ENCODE assay signal across 8 cellular contexts in the genomic region with DNA sequence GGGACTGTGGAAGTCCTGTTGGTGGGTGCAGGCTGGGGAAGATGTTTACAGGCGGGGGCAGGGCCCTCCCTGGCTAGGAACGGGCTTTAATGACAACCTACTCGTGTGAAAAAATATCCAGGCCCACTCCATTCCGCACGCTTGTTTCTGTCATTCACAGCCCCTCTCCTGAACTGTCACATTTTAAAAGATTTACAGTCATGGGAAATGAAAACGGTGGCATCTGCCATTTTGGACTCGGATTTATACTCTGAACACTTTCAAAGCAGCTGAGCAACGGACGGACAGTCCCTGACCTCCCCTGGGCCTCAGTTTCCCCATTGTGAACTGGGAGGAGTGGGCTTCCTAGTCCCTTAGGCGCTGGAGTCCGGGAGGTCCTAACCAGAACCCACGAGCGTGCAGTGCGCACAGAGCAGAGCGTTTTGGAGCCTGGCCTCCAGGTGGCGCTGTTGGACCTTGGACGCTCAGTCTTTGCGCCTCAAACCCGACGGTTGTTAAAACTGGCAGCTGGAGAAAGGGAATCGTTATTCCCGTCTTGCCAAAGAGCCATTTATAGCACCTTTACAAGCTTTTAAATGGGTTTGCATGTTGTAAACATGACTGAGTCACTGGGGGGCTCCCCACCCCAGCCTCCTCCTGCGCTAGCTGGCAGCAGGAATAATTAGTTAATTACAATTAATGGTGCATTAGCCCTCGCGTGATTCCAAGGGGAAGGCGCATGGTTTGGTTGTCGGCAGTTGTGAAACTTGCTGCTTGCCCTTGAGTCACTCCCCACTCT.
A peak's percentile ranks its signal among the peaks of the same experiment; 100 is the strongest.
DNase-seq lines count a peak whose midpoint lies in the region; ATAC-seq and TF ChIP-seq lines count a peak whose summit lies in the region.

No MANE protein-coding gene starts in this region.

- H3K4me3 ChIP-seq in AG04450 (ENCODE audit: low read depth, low read length) = no peak overlapping the region
- H3K4me3 ChIP-seq in colonic mucosa = no peak overlapping the region
- no peak overlapping the region for H3K4me3 ChIP-seq in liver (ENCODE audit: low read depth in 1 of 3, low read length in 3 of 3)

- H3K9ac ChIP-seq in colonic mucosa (ENCODE audit: low read depth in 2 of 2, low read length in 2 of 2) = no peak overlapping the region
- H3K9ac ChIP-seq in liver (ENCODE audit: low read depth in 1 of 2, low read length in 2 of 2) = no peak overlapping the region

- POLR2A ChIA-PET in AG04450 (lab: Yijun Ruan, JAX) = interaction anchor here (0.5 kb wide), 1 partner anchor 456 kb away, joined by 4 read pairs; no protein-coding TSS in a partner anchor

- TF ChIP-seq RAD21 in liver (IDR thresholded peaks at IDR 0.05) = peak; percentile 91 to 93

- H3K36me3 ChIP-seq in colonic mucosa (no peaks in the 10 kb centered on the region), liver (ENCODE audit: control insufficient read depth in 4 of 4, insufficient read depth in 3 of 4, low read depth in 1 of 4, low read length in 3 of 4) (no peaks in the 10 kb centered on the region)

- WGBS in liver = 27% methylated on average over 27 of the region's 27 CpGs

- CTCF ChIA-PET in AG04450 (lab: Charles Lee) = interaction anchor here (0.6 to 2.1 kb wide), 17 partner anchors 10 to 406 kb away, joined by 3 to 14 read pairs (median 3); no protein-coding TSS in a partner anchor

- TF ChIP-seq CTCF in AG04450 (IDR thresholded peaks at IDR 0.05; ENCODE audit: low read depth, low read length) (peak; percentile 95), GM20000 (IDR thresholded peaks at IDR 0.05; ENCODE audit: extremely low read depth, missing control alignments) (peak; percentile 94), colonic mucosa (IDR thresholded peaks at IDR 0.05) (peak; percentile 95), liver (IDR thresholded peaks at IDR 0.05; ENCODE audit: low read depth, low read length, missing input control) (peak; percentile 95)

- H3K27ac ChIP-seq in AG04450 (ENCODE audit: low read depth, low read length) (no peak overlapping the region), colonic mucosa (no peak overlapping the region), liver (ENCODE audit: low read depth in 1 of 2, low read length in 2 of 2) (no peak overlapping the region)

- DNase-seq in AG04450 (ENCODE audit: low read depth, low spot score) = peak; percentile 41
- DNase-seq in GM20000 (ENCODE audit: low spot score) = peak; percentile 82
- DNase-seq in NCI-H446 treated with DMSO at 0.1 percent for 48 hours (lab: John Stamatoyannopoulos, UW) = peak; percentile 26
- peak; percentile 69 to 72 for DNase-seq in activated CD4-positive, alpha-beta T cell treated with anti-CD3 and anti-CD28 coated beads for 4 hours
- DNase-seq in colonic mucosa = peak; percentile 86
- peak; percentile 29 to 69 (median 42) for DNase-seq in stimulated activated CD4-positive, alpha-beta T cell treated with anti-CD3 and anti-CD28 coated beads, TNF-alpha, amount 100 ng/mL, for 1 hour (ENCODE audit: low read depth in 3 of 3, low spot score in 1 of 3)

- H3K27me3 ChIP-seq in AG04450 (ENCODE audit: control insufficient read depth, insufficient read depth, low read length) (no peaks in the 10 kb centered on the region), colonic mucosa (no peaks in the 10 kb centered on the region), liver (ENCODE audit: control insufficient read depth in 4 of 4, insufficient read depth in 4 of 4, low read length in 3 of 4) (no peaks in the 10 kb centered on the region)

- ATAC-seq in HG02840 (IDR thresholded peaks at IDR 0.05; ENCODE audit: low FRiP score, unreplicated experiment) = no peak

- intact Hi-C loops in colonic mucosa (cut with DNase I) = loop anchor here (10.0 kb wide), 2 partner anchors 137 to 287 kb away; no protein-coding TSS in a partner anchor

- H3K4me1 ChIP-seq in colonic mucosa = no peaks in the 10 kb centered on the region
- peaks cover 0 to 3% (median 1%) of the 10 kb centered on the region in 4 donors for H3K4me1 ChIP-seq in liver (ENCODE audit: control insufficient read depth in 4 of 4, insufficient read depth in 4 of 4, low read length in 3 of 4)

- no peaks in the 10 kb centered on the region; the same call in 1 of the 2 replicates for H3K9me3 ChIP-seq in AG04450 (ENCODE audit: control insufficient read depth, insufficient read depth, low read length)
- no peaks in the 10 kb centered on the region for H3K9me3 ChIP-seq in colonic mucosa
- H3K9me3 ChIP-seq in liver (ENCODE audit: control insufficient read depth in 4 of 4, low read length in 3 of 4) = no peaks in the 10 kb centered on the region

TF ChIP-seq in liver, 16 proteins besides CTCF, POLR2A, EP300 and RAD21:
- TF ChIP-seq HNF4G (IDR thresholded peaks at IDR 0.05) = no peak
- TF ChIP-seq JUND (IDR thresholded peaks at IDR 0.05) = no peak
- no peak for TF ChIP-seq YY1 (IDR thresholded peaks at IDR 0.05)
- TF ChIP-seq GABPA (IDR thresholded peaks at IDR 0.05 in 1 of 2, conservative IDR thresholded peaks at IDR 0.05 in 1 of 2) = no peak
- TF ChIP-seq, protein P1, sequence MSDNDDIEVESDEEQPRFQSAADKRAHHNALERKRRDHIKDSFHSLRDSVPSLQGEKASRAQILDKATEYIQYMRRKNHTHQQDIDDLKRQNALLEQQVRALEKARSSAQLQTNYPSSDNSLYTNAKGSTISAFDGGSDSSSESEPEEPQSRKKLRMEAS (IDR thresholded peaks at IDR 0.05) = no peak

Comparison
In these comparisons a context has a peak if more than half of its experiments do, and no peak if none do; other contexts are left out.
1. DNase-seq: peak in every context shown above with its lines; median percentile 86 in colonic mucosa; 82 in GM20000; 70 in activated CD4-positive, alpha-beta T cell treated with anti-CD3 and anti-CD28 coated beads for 4 hours; 42 in stimulated activated CD4-positive, alpha-beta T cell treated with anti-CD3 and anti-CD28 coated beads, TNF-alpha, amount 100 ng/mL, for 1 hour; 41 in AG04450; 26 in NCI-H446 treated with DMSO at 0.1 percent for 48 hours.